In the genomic region with DNA sequence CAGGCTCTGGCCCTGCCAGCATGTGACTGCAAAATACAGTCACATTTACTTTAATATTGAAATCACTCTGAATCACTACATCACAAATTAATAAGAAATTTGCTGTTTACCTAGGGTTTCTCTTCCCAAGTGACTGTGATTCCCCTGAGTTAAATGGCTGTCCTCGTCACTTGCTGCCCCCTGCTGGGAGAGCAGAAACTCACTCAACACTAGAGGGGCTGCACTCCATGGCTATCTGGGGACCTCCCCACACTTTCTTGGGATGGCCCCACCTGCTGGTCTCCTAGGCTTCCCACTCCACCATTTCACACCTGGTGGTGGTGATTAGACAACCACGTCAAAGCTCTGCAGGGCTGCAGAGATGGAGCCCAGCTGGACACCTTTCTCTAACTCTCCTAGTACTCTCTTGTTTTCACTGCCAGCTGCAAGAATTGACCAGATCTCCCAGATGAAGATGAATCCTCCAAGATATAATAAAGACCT, we compare ENCODE assay signal across 8 cellular contexts.
DNase-seq lines count a peak whose midpoint lies in the region; ATAC-seq, FAIRE-seq and TF ChIP-seq lines count a peak whose summit lies in the region.

No MANE protein-coding gene starts in this region.

- no peaks in the 10 kb centered on the region for H3K27me3 ChIP-seq in pancreas

- TF ChIP-seq CTCF in GM12874 (IDR thresholded peaks at IDR 0.05; ENCODE audit: insufficient read depth, low read depth, low read length): peak; percentile 71
- peak in 2 of 4 donors; percentile 41 to 47 for TF ChIP-seq CTCF in pancreas (IDR thresholded peaks at IDR 0.05)

- no peaks in the 10 kb centered on the region for H3K27me3 Mint-ChIP-seq in activated CD4-positive, alpha-beta T cell treated with anti-CD3 and anti-CD28 coated beads, Interleukin-2, amount 10 ng/mL, durations not matched to agents 7 days and 5 days

- POLR2A ChIA-PET in activated CD4-positive, alpha-beta T cell treated with anti-CD3 and anti-CD28 coated beads, Interleukin-2, amount 10 ng/mL, durations not matched to agents 7 days and 5 days (lab: Charles Lee): no interaction called here

- no peaks in the 10 kb centered on the region for H3K9me3 ChIP-seq in pancreas

- CTCF ChIA-PET in activated CD4-positive, alpha-beta T cell treated with anti-CD3 and anti-CD28 coated beads, Interleukin-2, amount 10 ng/mL, durations not matched to agents 7 days and 5 days (lab: Charles Lee): interaction anchor here (0.7 to 6.4 kb wide), 12 partner anchors 8 to 94 kb away, joined by 3 to 65 read pairs (median 4); a partner anchor contains a TSS

- H3K4me3 Mint-ChIP-seq in activated CD4-positive, alpha-beta T cell treated with anti-CD3 and anti-CD28 coated beads, Interleukin-2, amount 10 ng/mL, durations not matched to agents 7 days and 5 days: peak overlapping the region; percentile 27

- H3K4me3 ChIP-seq in pancreas: no peak overlapping the region

- peak overlapping the region; percentile 90 for H3K27ac Mint-ChIP-seq in activated CD4-positive, alpha-beta T cell treated with anti-CD3 and anti-CD28 coated beads, Interleukin-2, amount 10 ng/mL, durations not matched to agents 7 days and 5 days

- H3K36me3 Mint-ChIP-seq in activated CD4-positive, alpha-beta T cell treated with anti-CD3 and anti-CD28 coated beads, Interleukin-2, amount 10 ng/mL, durations not matched to agents 7 days and 5 days (ENCODE audit: low read depth): peaks cover 20% of the 10 kb centered on the region

- no peak overlapping the region for H3K27ac ChIP-seq in pancreas

- H3K4me1 ChIP-seq in pancreas: peaks cover 0 to 11% (median 4%) of the 10 kb centered on the region in 3 donors

- no peaks in the 10 kb centered on the region for H3K36me3 ChIP-seq in pancreas

- no peak for FAIRE-seq in pancreas (lab: Jason Lieb, UNC)

- DNase-seq in A172 (ENCODE audit: low spot score) (peak; percentile 55), NCI-H226 (peak; percentile 27), pancreas (peak in 5 of 6 donors; percentile 30 to 64 (median 43)), OCI-M2 (lab: John Stamatoyannopoulos, UW; ENCODE audit: unreplicated experiment) (no peak)
- DNase-seq in activated CD4-positive, alpha-beta T cell treated with anti-CD3 and anti-CD28 coated beads, Interleukin-2, amount 10 ng/mL, durations not matched to agents 7 days and 5 days: peak; percentile 80
- peak; percentile 63 for DNase-seq in effector CD4-positive, alpha-beta T cell

- peaks cover 62% of the 10 kb centered on the region for H3K4me1 Mint-ChIP-seq in activated CD4-positive, alpha-beta T cell treated with anti-CD3 and anti-CD28 coated beads, Interleukin-2, amount 10 ng/mL, durations not matched to agents 7 days and 5 days

- WGBS in pancreas, 2 donors: 28 to 37% methylated on average over 2 of the region's 2 CpGs

- H3K9me3 Mint-ChIP-seq in activated CD4-positive, alpha-beta T cell treated with anti-CD3 and anti-CD28 coated beads, Interleukin-2, amount 10 ng/mL, durations not matched to agents 7 days and 5 days: peaks cover 16% of the 10 kb centered on the region

- ATAC-seq in pancreas: peak; percentile 38 to 61 (median 59)
- ATAC-seq in HG03039 (IDR thresholded peaks at IDR 0.05; ENCODE audit: unreplicated experiment): no peak

- intact Hi-C loops in pancreas (cut with DNase I): no loop called here
